22 cellular contexts compared by ENCODE assay signal in the genomic region with DNA sequence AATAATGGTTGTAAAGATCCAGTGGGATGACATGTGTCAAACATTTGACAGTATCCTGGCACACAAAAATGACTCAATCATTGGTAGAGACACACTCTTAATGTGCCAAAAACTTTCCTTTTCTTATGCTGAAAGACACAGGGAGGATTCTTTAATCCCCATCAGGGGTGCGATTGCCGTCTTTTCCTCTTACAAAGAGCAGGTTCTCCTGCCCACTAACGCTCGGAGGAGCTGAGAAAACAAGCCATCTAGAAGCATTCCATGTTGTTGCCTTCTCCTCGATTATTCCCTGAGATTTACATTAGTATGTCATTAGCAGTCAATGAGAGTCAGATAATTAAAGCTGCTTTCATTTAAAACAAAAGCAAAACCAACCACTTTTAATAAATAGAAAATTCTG.
"Had no signal": no experiment of that assay in that cellular context is flagged by ENCODE, and none has a peak within 500 bp of the region (broad histone marks: within the 10 kb centered on the region; RNA-seq: fewer than 3 reads in every experiment).

No MANE protein-coding gene starts in this region.

- ATAC-seq: activated CD8-positive, alpha-beta T cell treated with anti-CD3 and anti-CD28 coated beads, Interleukin-2, amount 10 ng/mL, durations not matched to agents 7 days and 5 days; body of pancreas; gastrocnemius medialis; lower lobe of right lung; naive thymus-derived CD8-positive, alpha-beta T cell; psoas muscle; stimulated activated naive CD8-positive, alpha-beta T cell treated with anti-CD3 and anti-CD28 coated beads, Interleukin-15, Interleukin-2, amounts not matched to agents 100 U/mL and 50 U/mL, for 24 hours had no signal

- H3K36me3 Mint-ChIP-seq: activated naive CD4-positive, alpha-beta T cell treated with anti-CD3 and anti-CD28 coated beads, Interleukin-2, amount 50 U/mL, for 24 hours; naive thymus-derived CD8-positive, alpha-beta T cell had no signal

- H3K27ac Mint-ChIP-seq: activated CD4-positive, alpha-beta T cell treated with anti-CD3 and anti-CD28 coated beads, Interleukin-2, amount 10 ng/mL, durations not matched to agents 7 days and 5 days; activated CD8-positive, alpha-beta T cell treated with anti-CD3 and anti-CD28 coated beads, Interleukin-2, amount 10 ng/mL, durations not matched to agents 7 days and 5 days; activated naive CD4-positive, alpha-beta T cell treated with anti-CD3 and anti-CD28 coated beads, Interleukin-2, amount 50 U/mL, for 24 hours; naive thymus-derived CD8-positive, alpha-beta T cell had no signal

- H3K36me3 ChIP-seq: esophagus squamous epithelium, gastrocnemius medialis, lower lobe of right lung, ovary, right atrium auricular region, upper lobe of left lung had no signal

- H3K27me3 ChIP-seq: body of pancreas, ovary, right atrium auricular region, upper lobe of left lung had no signal

- DNase-seq: activated CD4-positive, alpha-beta T cell treated with anti-CD3 and anti-CD28 coated beads, Interleukin-2, amount 10 ng/mL, durations not matched to agents 7 days and 5 days; activated CD4-positive, CD25-positive, alpha-beta regulatory T cell treated with anti-CD3 and anti-CD28 coated beads, Interleukin-2, amount 50 U/mL, for 72 hours; activated CD8-positive, alpha-beta T cell treated with anti-CD3 and anti-CD28 coated beads, Interleukin-2, amount 10 ng/mL, durations not matched to agents 7 days and 5 days; activated gamma-delta T cell treated with Interleukin-2 at 50 U/mL for 16 hours; anterior cingulate cortex; body of pancreas; caudate nucleus; effector memory CD4-positive, alpha-beta T cell; esophagus squamous epithelium; gastrocnemius medialis; hypothalamus; kidney; lower lobe of right lung; naive thymus-derived CD8-positive, alpha-beta T cell; ovary; psoas muscle; stimulated activated CD4-positive, alpha-beta T cell treated with anti-CD3 and anti-CD28 coated beads, Interleukin-4, amount 100 ng/mL, for 4 hours; stimulated activated naive CD8-positive, alpha-beta T cell treated with anti-CD3 and anti-CD28 coated beads, Interleukin-15, Interleukin-2, amounts not matched to agents 100 U/mL and 50 U/mL, for 24 hours; upper lobe of left lung had no signal

- H3K4me3 Mint-ChIP-seq: activated CD4-positive, alpha-beta T cell treated with anti-CD3 and anti-CD28 coated beads, Interleukin-2, amount 10 ng/mL, durations not matched to agents 7 days and 5 days; activated CD8-positive, alpha-beta T cell treated with anti-CD3 and anti-CD28 coated beads, Interleukin-2, amount 10 ng/mL, durations not matched to agents 7 days and 5 days; activated naive CD4-positive, alpha-beta T cell treated with anti-CD3 and anti-CD28 coated beads, Interleukin-2, amount 50 U/mL, for 24 hours; naive thymus-derived CD8-positive, alpha-beta T cell had no signal

- H3K4me1 Mint-ChIP-seq: activated CD4-positive, alpha-beta T cell treated with anti-CD3 and anti-CD28 coated beads, Interleukin-2, amount 10 ng/mL, durations not matched to agents 7 days and 5 days; activated naive CD4-positive, alpha-beta T cell treated with anti-CD3 and anti-CD28 coated beads, Interleukin-2, amount 50 U/mL, for 24 hours; naive thymus-derived CD8-positive, alpha-beta T cell had no signal

- H3K4me3 ChIP-seq: body of pancreas, esophagus squamous epithelium, gastrocnemius medialis, lower lobe of right lung, ovary, psoas muscle, right atrium auricular region, upper lobe of left lung had no signal

- H3K4me1 ChIP-seq: body of pancreas, esophagus squamous epithelium, gastrocnemius medialis, lower lobe of right lung, psoas muscle, right atrium auricular region, upper lobe of left lung had no signal

- H3K27ac ChIP-seq: body of pancreas, esophagus squamous epithelium, gastrocnemius medialis, lower lobe of right lung, ovary, psoas muscle, right atrium auricular region, upper lobe of left lung, VCaP had no signal

- H3K9me3 ChIP-seq: body of pancreas, esophagus squamous epithelium, gastrocnemius medialis, lower lobe of right lung, ovary, psoas muscle, upper lobe of left lung had no signal

- H3K9me3 Mint-ChIP-seq: activated CD4-positive, alpha-beta T cell treated with anti-CD3 and anti-CD28 coated beads, Interleukin-2, amount 10 ng/mL, durations not matched to agents 7 days and 5 days; activated naive CD4-positive, alpha-beta T cell treated with anti-CD3 and anti-CD28 coated beads, Interleukin-2, amount 50 U/mL, for 24 hours; naive thymus-derived CD8-positive, alpha-beta T cell had no signal
